Comparison of ENCODE assay signal across 7 cellular contexts in the genomic region with DNA sequence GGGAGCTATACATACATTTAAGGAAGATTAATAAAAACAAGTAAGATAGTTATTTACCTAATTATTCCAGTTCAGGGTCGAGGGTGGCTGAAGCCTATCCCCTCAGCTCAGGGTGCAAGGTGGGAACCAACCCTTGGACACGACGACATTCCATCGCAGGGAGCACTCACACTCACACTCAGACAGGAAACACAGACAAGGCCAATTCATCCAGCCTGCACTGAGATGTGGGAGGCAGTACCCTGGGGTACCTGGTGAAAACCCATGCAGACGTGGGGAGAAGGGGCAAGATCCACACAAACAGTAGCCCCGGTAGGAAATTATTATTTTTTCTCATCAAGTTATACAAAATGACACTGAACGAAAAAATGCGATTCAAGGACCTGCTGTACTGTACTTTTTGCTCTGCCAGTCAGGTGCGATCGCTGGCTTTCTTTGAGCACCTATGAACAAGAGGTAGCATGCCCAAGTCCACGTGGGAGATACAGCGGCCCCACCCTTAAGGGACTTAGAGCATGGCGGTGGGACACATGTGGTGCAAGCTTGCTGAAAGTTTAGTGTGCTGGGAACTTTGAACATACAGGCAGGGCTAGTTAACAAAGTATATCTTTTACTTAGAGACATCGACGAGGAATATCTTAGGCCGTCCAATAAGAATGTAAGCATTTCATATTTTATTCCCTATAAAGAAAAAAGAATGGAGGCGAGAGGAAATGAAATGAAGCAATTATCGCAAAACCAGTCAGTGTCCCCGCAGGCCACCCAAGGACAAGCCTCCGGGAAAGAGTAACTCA. TPM values are rescaled to one million over a fixed set of nuclear protein-coding genes. Genes with fewer than 3 reads are reported as not detected.
DNase-seq lines count a peak whose midpoint lies in the region; ATAC-seq and TF ChIP-seq lines count a peak whose summit lies in the region.

No MANE protein-coding gene starts in this region.

- H3K9me3 ChIP-seq in Karpas-422 (ENCODE audit: low read length) (peaks cover 5% of the 10 kb centered on the region), mammary epithelial cell (replicated peaks; ENCODE audit: insufficient read depth, low read length) (peaks cover 6% of the 10 kb centered on the region), left lung (peaks cover 0 to 10% of the 10 kb centered on the region in 2 donors)

- in situ Hi-C loops in mammary epithelial cell (cut with MboI; ENCODE audit: low sequenced_read_pairs in 2 of 2), result no loop called here

- H3K4me3 ChIP-seq in Karpas-422 (ENCODE audit: low read length) (peak overlapping the region; percentile 75), mammary epithelial cell (replicated peaks in 1 of 3; ENCODE audit: insufficient read depth in 1 of 3, low read depth in 2 of 3, low read length in 3 of 3) (peak overlapping the region; percentile 73 to 97 (median 88)), left lung (peak overlapping the region; percentile 58 to 75)

- CTCF ChIA-PET in GM10248 (lab: Yijun Ruan, JAX), result interaction anchor here (0.8 to 6.1 kb wide), 11 partner anchors 14 to 503 kb away, joined by 3 to 73 read pairs (median 3); no protein-coding TSS in a partner anchor
- CTCF ChIA-PET in mammary epithelial cell (lab: Charles Lee; ENCODE audit: low non-redundant PET), result interaction anchor here (0.6 to 0.7 kb wide), 3 partner anchors 17 to 411 kb away, joined by 3 to 5 read pairs (median 4); no protein-coding TSS in a partner anchor

- BruUV-seq in mammary epithelial cell (replicated peaks; lab: Mats Ljungman, UMichigan), result TSS peak; percentile 69

- H3K27me3 ChIP-seq in Karpas-422 (ENCODE audit: low read length) (no peaks in the 10 kb centered on the region), mammary epithelial cell (ENCODE audit: insufficient read depth, low read length) (no peaks in the 10 kb centered on the region), left lung (no peaks in the 10 kb centered on the region)

- peaks cover 30% of the 10 kb centered on the region for H3K4me1 ChIP-seq in Karpas-422 (ENCODE audit: low read length)
- peaks cover 28% of the 10 kb centered on the region for H3K4me1 ChIP-seq in mammary epithelial cell (ENCODE audit: insufficient read depth, low read length)
- peaks cover 5 to 24% of the 10 kb centered on the region in 2 donors for H3K4me1 ChIP-seq in left lung

- POLR2A ChIA-PET in GM10248 (lab: Yijun Ruan, JAX), result interaction anchor here (0.6 to 2.0 kb wide), 5 partner anchors 14 to 466 kb away, joined by 3 to 7 read pairs (median 6); no protein-coding TSS in a partner anchor

- DNase-seq in GM10248 (ENCODE audit: extremely low spot score) (peak; percentile 52), Karpas-422 (peak; percentile 91), SW 1271 (lab: John Stamatoyannopoulos, UW) (peak; percentile 2 to 70), mammary epithelial cell (peak; percentile 85), left lung (peak in 1 of 2 donors; percentile 48)
- DNase-seq in stimulated activated CD8-positive, alpha-beta memory T cell treated with anti-CD3 and anti-CD28 coated beads, Interleukin-2, amount 100 ng/mL, for 48 hours (ENCODE audit: low read depth in 2 of 2), result peak; percentile 18 to 41

- ATAC-seq in left lung, result peak; percentile 32
- no peak for ATAC-seq in HG03520 (IDR thresholded peaks at IDR 0.05; ENCODE audit: unreplicated experiment)

- no peaks in the 10 kb centered on the region for H3K9me2 ChIP-seq in Karpas-422 (replicated peaks; ENCODE audit: insufficient read depth, low read length)

- H3K27ac ChIP-seq in Karpas-422 (ENCODE audit: low read length), result peak overlapping the region; percentile 84
- H3K27ac ChIP-seq in mammary epithelial cell (ENCODE audit: insufficient read depth, low read depth, low read length), result peak overlapping the region; percentile 92
- H3K27ac ChIP-seq in left lung, result peak overlapping the region; percentile 96 to 98

- peaks cover 36% of the 10 kb centered on the region for H3K36me3 ChIP-seq in Karpas-422 (ENCODE audit: insufficient read depth, low read length)
- H3K36me3 ChIP-seq in mammary epithelial cell (ENCODE audit: insufficient read depth, low read length), result peaks cover 4% of the 10 kb centered on the region
- H3K36me3 ChIP-seq in left lung, result peaks cover 0 to 8% of the 10 kb centered on the region in 2 donors

- intact Hi-C loops in mammary epithelial cell (cut with micrococcal nuclease) (loop anchor here (5.0 to 10.0 kb wide), 5 partner anchors 92 to 506 kb away; partner anchors contain the start of genes CYBRD1, GORASP2 and TLK1), left lung (cut with DNase I) (no loop called here)

- H4K20me1 ChIP-seq in Karpas-422 (ENCODE audit: insufficient read depth, low read depth, low read length), result no peaks in the 10 kb centered on the region
- H4K20me1 ChIP-seq in mammary epithelial cell (ENCODE audit: insufficient read depth, low read length), result no peaks in the 10 kb centered on the region

- H3K4me2 ChIP-seq in Karpas-422 (ENCODE audit: low read depth, low read length, poor library complexity, severe bottlenecking), result peak overlapping the region; percentile 89
- peak overlapping the region; percentile 85 for H3K4me2 ChIP-seq in mammary epithelial cell (ENCODE audit: insufficient read depth, low read depth, low read length)

- TF ChIP-seq CTCF in GM10248 (IDR thresholded peaks at IDR 0.05; ENCODE audit: control extremely low read depth, extremely low read depth, low read depth, missing control alignments), result no peak
- no peak for TF ChIP-seq CTCF in mammary epithelial cell (conservative IDR thresholded peaks at IDR 0.05 in 1 of 2, IDR thresholded peaks at IDR 0.05 in 1 of 2; ENCODE audit: extremely low read depth in 1 of 2, insufficient read depth in 1 of 2, low read depth in 1 of 2, low read length in 2 of 2)
- TF ChIP-seq CTCF in left lung (IDR thresholded peaks at IDR 0.05), result no peak

- H3K9ac ChIP-seq in Karpas-422 (ENCODE audit: low read length) (peak overlapping the region; percentile 79), mammary epithelial cell (ENCODE audit: insufficient read depth, low read length) (peak overlapping the region; percentile 98)

- under 1% methylated on average over 20 of the region's 20 CpGs for WGBS in mammary epithelial cell (ENCODE audit: low coverage, missing lambda C conversion rate)

- peaks cover 70% of the 10 kb centered on the region for H3K79me2 ChIP-seq in Karpas-422 (ENCODE audit: low read length)
- peaks cover 66% of the 10 kb centered on the region for H3K79me2 ChIP-seq in mammary epithelial cell (ENCODE audit: insufficient read depth, low read length)

- peak overlapping the region; percentile 15; the same call in 1 of the 2 replicates for H2AFZ ChIP-seq in Karpas-422 (ENCODE audit: low read length)
- H2AFZ ChIP-seq in mammary epithelial cell (ENCODE audit: low read depth, low read length), result peak overlapping the region; percentile 66

- dilution Hi-C loops in mammary epithelial cell (cut with HindIII; ENCODE audit: low sequenced_read_pairs), result no loop called here

RNA-seq across cellular contexts. Expression of gene METTL8, which starts 0.6 kb away (rescaled TPM):
- total RNA-seq in Karpas-422 (2014; rRNA removed; shearing (Covaris generic); ENCODE audit: low replicate concordance), result 13.1 and 16.5 TPM in 2 replicates
- total RNA-seq in mammary epithelial cell (10 to 100 TPM; 49.7 to 57.0 TPM), left lung (10 to 100 TPM; 14.7 to 19.2 TPM)
- 24.8 TPM for polyA plus RNA-seq in mammary epithelial cell
- 82.4 TPM for polyA minus RNA-seq in mammary epithelial cell

RNA-seq across cellular contexts. Expression of gene DCAF17, which starts 0.9 kb away (rescaled TPM):
- total RNA-seq in Karpas-422 (2014; rRNA removed; shearing (Covaris generic); ENCODE audit: low replicate concordance), result 22.3 and 63.2 TPM in 2 replicates
- total RNA-seq in mammary epithelial cell (10 to 100 TPM; 22.8 to 25.2 TPM), left lung (10 to 100 TPM; 14.2 to 18.7 TPM)
- 7.2 TPM for polyA plus RNA-seq in mammary epithelial cell
- polyA minus RNA-seq in mammary epithelial cell, result 6.8 TPM
